Comparison of ENCODE assay signal across 13 cellular contexts in the genomic region with DNA sequence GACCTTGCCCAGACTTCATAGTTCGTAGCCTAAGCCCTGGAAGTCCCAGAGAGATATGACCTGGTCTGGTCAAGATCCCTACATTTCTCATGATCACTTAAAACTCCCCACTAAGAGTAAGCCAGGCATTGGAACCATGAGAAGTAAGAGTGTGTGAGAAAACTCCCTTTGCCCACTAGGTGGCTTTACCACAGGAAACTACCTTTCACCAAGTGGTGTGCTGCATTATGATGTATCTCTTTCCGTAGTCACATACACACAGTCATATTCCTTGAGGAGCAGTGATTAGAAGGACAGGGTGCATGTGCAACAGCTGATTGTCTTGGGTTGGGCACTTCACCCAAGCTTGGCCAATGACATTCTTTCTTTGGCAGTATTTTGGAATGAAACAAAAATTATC.
DNase-seq lines count a peak whose midpoint lies in the region; ATAC-seq, FAIRE-seq and TF ChIP-seq lines count a peak whose summit lies in the region.
"Had no signal": no experiment of that assay in that cellular context is flagged by ENCODE, and none has a peak within 500 bp of the region (broad histone marks: within the 10 kb centered on the region; RNA-seq: fewer than 3 reads in every experiment).

No MANE protein-coding gene starts in this region.

- no peaks in the 10 kb centered on the region for H3K36me3 ChIP-seq in SK-N-SH (replicated peaks in 1 of 2; ENCODE audit: control insufficient read depth in 1 of 2, insufficient read depth in 2 of 2, low read length in 1 of 2)
- H3K36me3 ChIP-seq: heart left ventricle had no signal

- TF ChIP-seq RAD21 in SK-N-SH (IDR thresholded peaks at IDR 0.05; ENCODE audit: low read length) = peak; percentile 21; the same call in 1 of the 2 replicates

- H3K4me1 ChIP-seq in SK-N-SH (ENCODE audit: control insufficient read depth in 1 of 2, insufficient read depth in 2 of 2, low read depth in 1 of 2, low read length in 1 of 2) = no peaks in the 10 kb centered on the region
- H3K4me1 ChIP-seq: heart left ventricle had no signal

- H3F3A ChIP-seq in SK-N-SH (replicated peaks; ENCODE audit: insufficient read depth) = no peaks in the 10 kb centered on the region

- POLR2A ChIA-PET in SK-N-SH (lab: Yijun Ruan, JAX) = no interaction called here

- CTCF ChIA-PET in SK-N-SH (lab: Yijun Ruan, JAX) = interaction anchor here (0.9 to 1.6 kb wide), 6 partner anchors 9 to 616 kb away, joined by 3 to 4 read pairs (median 3); no protein-coding TSS in a partner anchor

- intact Hi-C loops in natural killer cell (cut with micrococcal nuclease) = no loop called here

- WGBS in SK-N-SH (ENCODE audit: low lambda C conversion rate) = 21% methylated on average over 2 of the region's 2 CpGs

- H3K9me2 ChIP-seq in SK-N-SH = no peaks in the 10 kb centered on the region

- DNase-seq in D341Med (ENCODE audit: low spot score) (peak; percentile 51), HTR-8/SVneo (ENCODE audit: insufficient read length, low spot score) (no peak), SK-N-SH (peak; percentile 2), iPS-NIHi7 (ENCODE audit: extremely low spot score) (peak; percentile 48), natural killer cell (no peak), GDM1 (lab: John Stamatoyannopoulos, UW) (no peak)
- no peak for DNase-seq in activated CD4-positive, alpha-beta T cell treated with anti-CD3 and anti-CD28 coated beads for 4 hours
- DNase-seq: CD4-positive, alpha-beta memory T cell; heart left ventricle; NCI-H2029; T-helper 1 cell had no signal

- H3K9ac ChIP-seq in SK-N-SH = no peak overlapping the region

- no peaks in the 10 kb centered on the region for H3K79me2 ChIP-seq in SK-N-SH (ENCODE audit: insufficient read depth)

- H3K4me3 ChIP-seq in SK-N-SH (ENCODE audit: low read depth in 2 of 2, low read length in 1 of 2) = no peak overlapping the region
- H3K4me3 ChIP-seq: heart left ventricle had no signal

- TF ChIP-seq CTCF in SK-N-SH (IDR thresholded peaks at IDR 0.05) = peak; percentile 56
- TF ChIP-seq CTCF in natural killer cell (IDR thresholded peaks at IDR 0.05) = no peak

- no peak overlapping the region for H3K4me2 ChIP-seq in SK-N-SH

- no peak for ATAC-seq in natural killer cell
- ATAC-seq in GM18907 (IDR thresholded peaks at IDR 0.05; ENCODE audit: unreplicated experiment) = no peak
- ATAC-seq: heart left ventricle had no signal

- no peak overlapping the region for H3K4me3 Mint-ChIP-seq in natural killer cell
- H3K4me3 Mint-ChIP-seq: CD4-positive, alpha-beta memory T cell; central memory CD8-positive, alpha-beta T cell had no signal

- TF ChIP-seq EP300 in SK-N-SH (IDR thresholded peaks at IDR 0.05; ENCODE audit: borderline replicate concordance in 1 of 2, low read depth in 1 of 2, low read length in 1 of 2) = no peak

- H3K9me3 Mint-ChIP-seq in natural killer cell = peaks cover 11 to 12% of the 10 kb centered on the region in 2 donors

- no peak overlapping the region for H3K27ac ChIP-seq in SK-N-SH (ENCODE audit: low read depth in 2 of 2, low read length in 1 of 2)
- H3K27ac ChIP-seq: heart left ventricle had no signal

- no peaks in the 10 kb centered on the region for H3K9me3 ChIP-seq in SK-N-SH

- FAIRE-seq in HTR-8/SVneo (lab: Jason Lieb, UNC) = peak; percentile 36

- H3K36me3 Mint-ChIP-seq in natural killer cell = peaks cover 7% of the 10 kb centered on the region
- H3K36me3 Mint-ChIP-seq: CD4-positive, alpha-beta memory T cell had no signal

- H3K27me3 ChIP-seq in SK-N-SH (ENCODE audit: insufficient read depth) = no peaks in the 10 kb centered on the region
- H3K27me3 ChIP-seq: heart left ventricle had no signal

- H2AFZ ChIP-seq in SK-N-SH (ENCODE audit: low read depth) = no peak overlapping the region

- H3K4me1 Mint-ChIP-seq in natural killer cell = no peaks in the 10 kb centered on the region
- H3K4me1 Mint-ChIP-seq: CD4-positive, alpha-beta memory T cell; central memory CD8-positive, alpha-beta T cell had no signal

- no peaks in the 10 kb centered on the region for H3K27me3 Mint-ChIP-seq in natural killer cell (ENCODE audit: low read depth in 2 of 2)
- H3K27me3 Mint-ChIP-seq: CD4-positive, alpha-beta memory T cell; central memory CD8-positive, alpha-beta T cell had no signal

- H3K27ac Mint-ChIP-seq in natural killer cell = no peak overlapping the region
- H3K27ac Mint-ChIP-seq: CD4-positive, alpha-beta memory T cell had no signal

- H4K20me1 ChIP-seq in SK-N-SH (ENCODE audit: insufficient read depth) = no peaks in the 10 kb centered on the region

TF ChIP-seq in SK-N-SH, 30 proteins besides CTCF, POLR2A, EP300 and RAD21:
- no peak for TF ChIP-seq TCF12 (IDR thresholded peaks at IDR 0.05)

Comparison
In these comparisons a context has a peak if more than half of its experiments do, and no peak if none do; other contexts are left out.
1. DNase-seq: peak in D341Med (single experiment), SK-N-SH (single experiment) and iPS-NIHi7 (single experiment); none in HTR-8/SVneo (single experiment), activated CD4-positive, alpha-beta T cell treated with anti-CD3 and anti-CD28 coated beads for 4 hours (0 of 2), natural killer cell (single experiment) and GDM1 (single experiment).